In genomic region chr11:119739975-119740374, GRCh38 we compare ENCODE assay signal across 19 cellular contexts. TPM values are rescaled to one million over a fixed set of nuclear protein-coding genes. Genes with fewer than 3 reads are reported as not detected.
A peak's percentile ranks its signal among the peaks of the same experiment; 100 is the strongest.
DNase-seq lines count a peak whose midpoint lies in the region; ATAC-seq, FAIRE-seq and TF ChIP-seq lines count a peak whose summit lies in the region.
"Had no signal": no experiment of that assay in that cellular context is flagged by ENCODE, and none has a peak within 500 bp of the region (broad histone marks: within the 10 kb centered on the region; RNA-seq: fewer than 3 reads in every experiment).

No MANE protein-coding gene starts in this region.

- no peak overlapping the region for H2AFZ ChIP-seq in osteoblast (ENCODE audit: low read length)
- H2AFZ ChIP-seq: GM23248 had no signal

- H3K4me3 ChIP-seq in Caco-2 (ENCODE audit: low read depth, low read length) (no peak overlapping the region), body of pancreas (no peak overlapping the region), osteoblast (ENCODE audit: insufficient read depth, low read length) (no peak overlapping the region), dorsolateral prefrontal cortex (no peak overlapping the region)
- H3K4me3 ChIP-seq: GM23248, SJSA1 had no signal

- intact Hi-C loops in Caco-2 (cut with micrococcal nuclease; ENCODE audit: unreplicated experiment) (loop anchor here (10.0 kb wide), 1 partner anchor 255 kb away; no protein-coding TSS in a partner anchor), body of pancreas (cut with DNase I) (no loop called here), dorsolateral prefrontal cortex (cut with DNase I) (loop anchor here in 1 of 2 donors (5.0 kb wide), 2 partner anchors 137 to 427 kb away; no protein-coding TSS in a partner anchor)

- H3K79me2 ChIP-seq in osteoblast (ENCODE audit: insufficient read depth, low read length): no peaks in the 10 kb centered on the region

- POLR2A ChIA-PET in Caco-2 (lab: Charles Lee): no interaction called here

- no peaks in the 10 kb centered on the region for H3K36me3 ChIP-seq in Caco-2 (ENCODE audit: control insufficient read depth, insufficient read depth, low read length)
- H3K36me3 ChIP-seq in body of pancreas (replicated peaks in 1 of 2; ENCODE audit: insufficient read depth in 1 of 2, low read depth in 2 of 2): no peaks in the 10 kb centered on the region
- no peaks in the 10 kb centered on the region for H3K36me3 ChIP-seq in osteoblast (ENCODE audit: insufficient read depth, low read length)
- H3K36me3 ChIP-seq: SJSA1 had no signal

- no peaks in the 10 kb centered on the region for H4K20me1 ChIP-seq in osteoblast (ENCODE audit: insufficient read depth, low read length)

- peak overlapping the region; percentile 32 to 63 (median 55) for H3K27ac ChIP-seq in body of pancreas
- H3K27ac ChIP-seq in osteoblast (ENCODE audit: low read depth, low read length): no peak overlapping the region
- H3K27ac ChIP-seq in dorsolateral prefrontal cortex: peak overlapping the region in 16 of 59 donors; percentile 3 to 90 (median 82)
- H3K27ac ChIP-seq: GM23248, HL-60, SJSA1 had no signal

- WGBS in body of pancreas, 2 donors: 16 to 18% methylated on average over 4 of the region's 4 CpGs

- H3K27me3 Mint-ChIP-seq in Caco-2 (ENCODE audit: insufficient read depth, unreplicated experiment): peaks cover 3% of the 10 kb centered on the region

- H3K9me3 ChIP-seq in Caco-2: no peaks in the 10 kb centered on the region
- H3K9me3 ChIP-seq in body of pancreas: no peaks in the 10 kb centered on the region
- no peaks in the 10 kb centered on the region for H3K9me3 ChIP-seq in osteoblast (ENCODE audit: low read depth, low read length)
- H3K9me3 ChIP-seq: SJSA1 had no signal

- no peak overlapping the region for H3K4me3 Mint-ChIP-seq in Caco-2 (ENCODE audit: unreplicated experiment)

- H3K27me3 ChIP-seq in Caco-2 (replicated peaks; ENCODE audit: control insufficient read depth, insufficient read depth, low read length) (no peaks in the 10 kb centered on the region), body of pancreas (no peaks in the 10 kb centered on the region), osteoblast (ENCODE audit: insufficient read depth, low read length) (peaks cover 57% of the 10 kb centered on the region), dorsolateral prefrontal cortex (peaks cover 0 to 12% (median 0%) of the 10 kb centered on the region in 45 donors)
- H3K27me3 ChIP-seq: SJSA1 had no signal

- DNase-seq in Caco-2 (peak; percentile 54 to 68), GM12892 (ENCODE audit: insufficient read length) (no peak), body of pancreas (peak; percentile 88 to 94 (median 94)), osteoblast (ENCODE audit: insufficient read length, low spot score, missing footprints) (peak; percentile 84), dorsolateral prefrontal cortex (no peak), cerebellar cortex (ENCODE audit: low spot score) (no peak)
- DNase-seq: ACHN, AML-193, COR-L47, DMS79 treated with DMSO at 0.1 percent for 48 hours, GM23248, NCI-H2029, PC-3 had no signal

- FAIRE-seq in GM12892 (lab: Jason Lieb, UNC): peak; percentile 48
- FAIRE-seq: GM18507 had no signal

- no peaks in the 10 kb centered on the region for H3K36me3 Mint-ChIP-seq in Caco-2 (ENCODE audit: insufficient read depth, unreplicated experiment)

- BruUV-seq in Caco-2 (replicated peaks; lab: Mats Ljungman, UMichigan): no TSS peak

- H3K4me1 ChIP-seq in Caco-2 (peaks cover 24% of the 10 kb centered on the region), body of pancreas (peaks cover 31% of the 10 kb centered on the region), osteoblast (ENCODE audit: insufficient read depth, low read length) (no peaks in the 10 kb centered on the region)
- H3K4me1 ChIP-seq: SJSA1 had no signal

- ATAC-seq in body of pancreas (peak; percentile 96), GM21528 (IDR thresholded peaks at IDR 0.05; ENCODE audit: low FRiP score, unreplicated experiment) (no peak)
- ATAC-seq: HCT116, PC-3 had no signal

- peak overlapping the region; percentile 46 for H3K27ac Mint-ChIP-seq in Caco-2 (ENCODE audit: unreplicated experiment)
- H3K27ac Mint-ChIP-seq: CD14-positive monocyte had no signal

- H3K4me1 Mint-ChIP-seq in Caco-2 (ENCODE audit: low read depth, unreplicated experiment): peaks cover 39% of the 10 kb centered on the region

- TF ChIP-seq POLR2A in GM12892 (IDR thresholded peaks at IDR 0.05; ENCODE audit: low read depth, low read length) (no peak), body of pancreas (IDR thresholded peaks at IDR 0.05) (no peak)

- H3K4me2 ChIP-seq in osteoblast (ENCODE audit: insufficient read depth, low read length): no peak overlapping the region

- CTCF ChIA-PET in Caco-2 (lab: Charles Lee): interaction anchor here (0.5 to 2.5 kb wide), 5 partner anchors 11 to 197 kb away, joined by 3 to 27 read pairs (median 3); partner anchors contain the start of gene NECTIN1

- no peaks in the 10 kb centered on the region for H3K9me3 Mint-ChIP-seq in Caco-2 (ENCODE audit: unreplicated experiment)

- TF ChIP-seq CTCF in Caco-2 (IDR thresholded peaks at IDR 0.05; ENCODE audit: insufficient read depth in 1 of 2, low read depth in 1 of 2, low read length in 1 of 2, severe bottlenecking in 1 of 2, unreplicated experiment in 1 of 2): no peak
- TF ChIP-seq CTCF in body of pancreas (IDR thresholded peaks at IDR 0.05): no peak
- no peak for TF ChIP-seq CTCF in osteoblast (IDR thresholded peaks at IDR 0.05; ENCODE audit: extremely low read depth, low read depth, low read length)
- no peak for TF ChIP-seq CTCF in dorsolateral prefrontal cortex (IDR thresholded peaks at IDR 0.05 in 54 of 56, conservative IDR thresholded peaks at IDR 0.05 in 2 of 56; ENCODE audit: low read depth in 1 of 56, partially characterized antibody in 56 of 56)

RNA-seq across cellular contexts. Expression of gene NECTIN1, which starts 11.0 kb away (rescaled TPM):
- total RNA-seq in Caco-2 (2022) (60.1 and 63.6 TPM in 2 replicates), body of pancreas (10 to 100 TPM in 1 of 2 donors, 1 to 10 TPM in 1; 7.3 to 31.6 TPM), osteoblast (4.1 and 5.8 TPM in 2 replicates), dorsolateral prefrontal cortex (100 to 1,000 TPM in 6 of 120 experiments, 10 to 100 TPM in 114; 45.3 to 136 (median 78.1) TPM)
- polyA plus RNA-seq in GM12892 (2012; ENCODE audit: missing spikeins): 9.0 TPM

Comparison
In these comparisons a context has a peak if more than half of its experiments do, and no peak if none do; other contexts are left out.
1. DNase-seq: peak in Caco-2 (2 of 2), body of pancreas (4 of 4) and osteoblast (single experiment); none in GM12892 (single experiment), dorsolateral prefrontal cortex (0 of 10) and cerebellar cortex (single experiment).